In the genomic region with DNA sequence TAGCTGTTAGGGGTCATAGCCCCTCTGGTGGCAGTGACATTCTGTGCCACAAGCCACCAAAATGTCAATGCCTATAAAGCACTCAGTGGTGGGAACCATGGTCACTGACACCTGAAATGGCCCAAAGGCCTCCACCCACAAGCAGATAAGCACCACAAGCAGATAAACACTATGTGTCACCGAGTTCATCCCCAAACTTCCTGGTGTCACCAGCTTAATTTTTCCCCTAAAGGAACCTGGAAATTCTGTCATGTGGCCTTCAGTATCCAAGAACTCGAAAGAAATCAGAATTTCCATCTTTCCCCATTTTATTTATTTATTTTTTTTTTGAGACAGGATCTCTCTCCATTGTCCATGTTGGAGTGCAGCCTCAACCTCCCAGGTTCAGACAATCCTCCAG, we compare ENCODE assay signal across 9 cellular contexts. TPM values are rescaled to one million over a fixed set of nuclear protein-coding genes. Genes with fewer than 3 reads are reported as not detected.
"Had no signal": no experiment of that assay in that cellular context is flagged by ENCODE, and none has a peak within 500 bp of the region (broad histone marks: within the 10 kb centered on the region; RNA-seq: fewer than 3 reads in every experiment).

No MANE protein-coding gene starts in this region.

- H3K27me3 Mint-ChIP-seq: IgD-negative memory B cell had no signal

- DNase-seq: IMR-90, KBM-7, KG1 had no signal

- H3K27ac ChIP-seq: HL-60 had no signal

- ATAC-seq: HepG2 had no signal

- FAIRE-seq: HepG2, HTR-8/SVneo had no signal

RNA-seq across cellular contexts. Expression of gene C2orf78, which starts 43.2 kb away (rescaled TPM):
- total RNA-seq: HepG2, HT-29, HT1080, IMR-90 had no signal
- polyA plus RNA-seq: HepG2, IgD-negative memory B cell had no signal
